ENCODE assay signal across 8 cellular contexts in the genomic region with DNA sequence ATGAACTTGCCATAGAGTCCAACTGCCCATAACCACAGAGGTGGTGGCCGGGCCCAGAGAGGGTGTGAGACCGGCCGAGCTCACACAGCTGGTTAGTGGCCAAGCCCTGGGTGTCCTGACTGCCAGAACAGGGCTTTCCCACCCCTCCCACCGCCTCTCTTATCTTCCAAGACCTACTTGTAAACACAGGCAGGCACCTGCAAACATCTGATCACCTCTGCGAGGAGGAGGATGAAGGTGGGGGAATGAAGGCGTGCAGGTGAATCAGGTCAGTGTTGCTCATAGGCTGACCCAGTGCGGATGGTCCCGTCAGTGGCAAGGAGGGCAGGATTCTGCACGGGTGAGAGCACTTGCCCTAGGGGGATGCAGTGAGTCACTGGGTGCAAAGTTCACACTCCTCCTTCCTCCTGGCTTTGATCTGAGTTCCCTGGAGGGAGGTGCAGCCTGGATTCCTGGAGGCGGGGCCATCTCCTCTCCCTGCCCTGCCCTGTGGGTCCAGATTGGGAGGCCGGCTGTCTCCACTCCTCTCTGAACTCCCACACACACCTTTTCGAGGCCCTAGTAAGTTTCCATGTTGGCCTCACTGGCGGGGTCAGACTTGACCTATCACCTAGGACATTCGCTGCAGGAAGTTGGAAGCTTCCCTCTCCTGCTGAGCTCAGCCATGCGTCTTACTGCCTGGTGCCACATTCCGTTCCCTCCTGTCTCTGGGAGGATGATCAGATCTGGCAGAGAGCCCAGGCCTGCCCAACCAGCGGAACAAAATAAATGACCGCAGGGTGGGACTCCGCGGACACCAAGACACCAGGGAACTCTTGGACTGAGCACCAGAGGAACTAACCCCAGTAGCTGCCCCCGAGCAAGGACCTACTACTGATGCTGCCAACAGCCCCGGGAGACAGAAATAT. TPM values are rescaled to one million over a fixed set of nuclear protein-coding genes. Genes with fewer than 3 reads are reported as not detected.
DNase-seq lines count a peak whose midpoint lies in the region; ATAC-seq and TF ChIP-seq lines count a peak whose summit lies in the region.

No MANE protein-coding gene starts in this region.

- H3K27ac Mint-ChIP-seq in activated CD8-positive, alpha-beta T cell treated with anti-CD3 and anti-CD28 coated beads for 36 hours: no peak overlapping the region

- H3K4me3 ChIP-seq in BE2C (ENCODE audit: low read depth, low read length) (no peak overlapping the region), colonic mucosa (no peak overlapping the region)

- peak overlapping the region; percentile 52 to 77 for H3K9ac ChIP-seq in colonic mucosa (ENCODE audit: low read depth in 2 of 2, low read length in 2 of 2)

- H3K9me3 Mint-ChIP-seq in activated CD8-positive, alpha-beta T cell treated with anti-CD3 and anti-CD28 coated beads for 36 hours: no peaks in the 10 kb centered on the region

- POLR2A ChIA-PET in activated CD8-positive, alpha-beta T cell treated with anti-CD3 and anti-CD28 coated beads for 36 hours (lab: Charles Lee): interaction anchor here (1.3 kb wide), 1 partner anchor 69 kb away, joined by 3 read pairs; no protein-coding TSS in a partner anchor

- no peak for ATAC-seq in GM18909 (IDR thresholded peaks at IDR 0.05; ENCODE audit: poor library complexity, unreplicated experiment)
- no peak for ATAC-seq in GM21528 (IDR thresholded peaks at IDR 0.05; ENCODE audit: low FRiP score, unreplicated experiment)
- ATAC-seq in HG02970 (IDR thresholded peaks at IDR 0.05; ENCODE audit: low FRiP score, unreplicated experiment): no peak
- ATAC-seq in activated CD8-positive, alpha-beta T cell treated with anti-CD3 and anti-CD28 coated beads for 36 hours: no peak

- peaks cover 6% of the 10 kb centered on the region for H3K4me1 Mint-ChIP-seq in activated CD8-positive, alpha-beta T cell treated with anti-CD3 and anti-CD28 coated beads for 36 hours (ENCODE audit: low read depth)

- H3K27me3 Mint-ChIP-seq in activated CD8-positive, alpha-beta T cell treated with anti-CD3 and anti-CD28 coated beads for 36 hours: peaks cover 1% of the 10 kb centered on the region

- H3K4me1 ChIP-seq in BE2C (peaks cover 6% of the 10 kb centered on the region), colonic mucosa (peaks cover 6% of the 10 kb centered on the region)

- intact Hi-C loops in colonic mucosa (cut with DNase I): no loop called here
- intact Hi-C loops in activated CD8-positive, alpha-beta T cell treated with anti-CD3 and anti-CD28 coated beads for 36 hours (cut with micrococcal nuclease): loop anchor here (5.0 to 10.0 kb wide), 2 partner anchors 192 to 255 kb away; no protein-coding TSS in a partner anchor

- no peaks in the 10 kb centered on the region for H3K36me3 Mint-ChIP-seq in activated CD8-positive, alpha-beta T cell treated with anti-CD3 and anti-CD28 coated beads for 36 hours (ENCODE audit: low read depth)

- H3K27ac ChIP-seq in colonic mucosa: peak overlapping the region; percentile 53

- TF ChIP-seq CTCF in BE2C (IDR thresholded peaks at IDR 0.05; ENCODE audit: low read depth, low read length) (no peak), colonic mucosa (IDR thresholded peaks at IDR 0.05) (no peak)
- no peak for TF ChIP-seq CTCF in activated CD8-positive, alpha-beta T cell treated with anti-CD3 and anti-CD28 coated beads for 36 hours (IDR thresholded peaks at IDR 0.05)

- H3K27me3 ChIP-seq in BE2C (no peaks in the 10 kb centered on the region), colonic mucosa (no peaks in the 10 kb centered on the region)

- no peaks in the 10 kb centered on the region for H3K9me3 ChIP-seq in BE2C
- H3K9me3 ChIP-seq in colonic mucosa: no peaks in the 10 kb centered on the region

- H3K36me3 ChIP-seq in BE2C: no peaks in the 10 kb centered on the region
- H3K36me3 ChIP-seq in colonic mucosa: no peaks in the 10 kb centered on the region

- CTCF ChIA-PET in activated CD8-positive, alpha-beta T cell treated with anti-CD3 and anti-CD28 coated beads for 36 hours (lab: Charles Lee): interaction anchor here (1.4 kb wide), 1 partner anchor 15 kb away, joined by 4 read pairs; no protein-coding TSS in a partner anchor

- peak; percentile 70 for DNase-seq in BE2C
- DNase-seq in NCI-H2196 (lab: John Stamatoyannopoulos, UW; ENCODE audit: unreplicated experiment): peak; percentile 61
- DNase-seq in colonic mucosa: peak; percentile 94
- peak; percentile 87 for DNase-seq in mucosa of gallbladder (ENCODE audit: low spot score)
- DNase-seq in activated CD8-positive, alpha-beta T cell treated with anti-CD3 and anti-CD28 coated beads for 36 hours: no peak

- no peak overlapping the region for H3K4me3 Mint-ChIP-seq in activated CD8-positive, alpha-beta T cell treated with anti-CD3 and anti-CD28 coated beads for 36 hours

RNA-seq across cellular contexts. Expression of a gene that starts 7.3 kb away (rescaled TPM):
- 1.5 TPM for polyA plus RNA-seq in BE2C (2012; ENCODE audit: insufficient read depth, insufficient read length, low read depth)
- total RNA-seq in colonic mucosa (1 to 10 TPM; 2.4 to 3.2 TPM), mucosa of gallbladder (2.0 TPM)
- 1 to 10 TPM; 2.5 to 2.8 TPM for total RNA-seq in activated CD8-positive, alpha-beta T cell treated with anti-CD3 and anti-CD28 coated beads for 36 hours

RNA-seq across cellular contexts. Expression of a gene that starts 41.6 kb away (rescaled TPM):
- polyA plus RNA-seq in BE2C (2012; ENCODE audit: insufficient read depth, insufficient read length, low read depth): 31.4 TPM
- total RNA-seq in colonic mucosa (100 to 1,000 TPM; 167 to 213 TPM), mucosa of gallbladder (534 TPM)
- total RNA-seq in activated CD8-positive, alpha-beta T cell treated with anti-CD3 and anti-CD28 coated beads for 36 hours: not detected

RNA-seq across cellular contexts. Expression of a gene that starts 47.3 kb away (rescaled TPM):
- polyA plus RNA-seq in BE2C (2012; ENCODE audit: insufficient read depth, insufficient read length, low read depth): 144 TPM
- total RNA-seq in colonic mucosa (10 to 100 TPM; 40.9 to 42.5 TPM), mucosa of gallbladder (44.5 TPM)
- total RNA-seq in activated CD8-positive, alpha-beta T cell treated with anti-CD3 and anti-CD28 coated beads for 36 hours: 10 to 100 TPM; 59.8 to 60.3 TPM

RNA-seq across cellular contexts. Expression of a gene that starts 57.9 kb away (rescaled TPM):
- not detected for polyA plus RNA-seq in BE2C (2012; ENCODE audit: insufficient read depth, insufficient read length, low read depth)
- total RNA-seq in colonic mucosa (10 to 100 TPM; 11.5 to 17.0 TPM), mucosa of gallbladder (4.9 TPM)
- not detected for total RNA-seq in activated CD8-positive, alpha-beta T cell treated with anti-CD3 and anti-CD28 coated beads for 36 hours

Comparison
In these comparisons a context has a peak if more than half of its experiments do, and no peak if none do; other contexts are left out.
1. RNA of a gene that starts 41.6 kb away (total RNA-seq): 534 TPM in mucosa of gallbladder (single experiment) and 167 to 213 TPM in colonic mucosa; not detected in activated CD8-positive, alpha-beta T cell treated with anti-CD3 and anti-CD28 coated beads for 36 hours; every median in the first group is over 100 times any median in the second.